ENCODE assay signal across 8 cellular contexts in the genomic region with DNA sequence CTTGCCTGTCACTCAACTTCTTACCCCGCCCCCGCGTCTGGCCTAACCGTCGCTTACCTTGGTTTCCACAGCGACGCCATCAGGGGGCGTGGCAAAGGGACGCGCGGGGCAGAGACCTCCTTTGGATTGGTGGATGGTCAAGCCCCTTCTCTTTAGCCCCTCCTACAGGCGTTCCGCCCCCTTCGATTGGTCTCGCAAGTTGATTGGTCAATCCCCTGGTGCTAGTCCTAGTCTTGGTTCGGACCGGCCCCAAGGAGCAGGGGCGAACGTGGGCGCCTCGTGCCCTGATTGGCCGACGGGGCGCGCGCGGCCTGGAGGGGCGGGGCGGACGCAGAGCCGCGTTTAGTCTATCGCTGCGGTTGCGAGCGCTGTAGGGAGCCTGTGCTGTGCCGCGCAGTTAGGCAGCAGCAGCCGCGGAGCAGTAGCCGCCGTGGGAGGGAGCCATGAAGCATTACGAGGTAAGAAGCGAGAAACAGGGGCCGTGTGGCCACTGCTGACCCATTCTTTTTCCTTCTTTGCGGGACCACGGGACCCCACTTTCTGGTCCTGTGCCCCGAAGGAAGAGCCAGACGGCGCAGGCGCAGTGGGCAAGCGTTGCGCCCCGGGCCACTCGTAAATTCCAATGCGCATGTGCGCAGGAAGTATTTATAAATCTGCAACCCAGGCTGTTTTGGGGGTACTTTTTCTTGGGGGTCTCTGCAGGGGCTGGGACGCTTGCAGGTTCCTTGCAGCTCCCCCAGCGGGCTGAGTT. TPM values are rescaled to one million over a fixed set of nuclear protein-coding genes. Genes with fewer than 3 reads are reported as not detected.
DNase-seq lines count a peak whose midpoint lies in the region; ATAC-seq and TF ChIP-seq lines count a peak whose summit lies in the region.

A gene with protein sequence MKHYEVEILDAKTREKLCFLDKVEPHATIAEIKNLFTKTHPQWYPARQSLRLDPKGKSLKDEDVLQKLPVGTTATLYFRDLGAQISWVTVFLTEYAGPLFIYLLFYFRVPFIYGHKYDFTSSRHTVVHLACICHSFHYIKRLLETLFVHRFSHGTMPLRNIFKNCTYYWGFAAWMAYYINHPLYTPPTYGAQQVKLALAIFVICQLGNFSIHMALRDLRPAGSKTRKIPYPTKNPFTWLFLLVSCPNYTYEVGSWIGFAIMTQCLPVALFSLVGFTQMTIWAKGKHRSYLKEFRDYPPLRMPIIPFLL (plus strand): TSS at position 341 of the 751 bp plus-strand sequence. CDS start 103 bp downstream, at position 444.

- H3K27me3 Mint-ChIP-seq in T-helper 17 cell, result no peaks in the 10 kb centered on the region
- H3K27me3 Mint-ChIP-seq in progenitor cell of endocrine pancreas, result no peaks in the 10 kb centered on the region

- H3K27ac Mint-ChIP-seq in T-helper 17 cell (peak within 1 kb of the TSS; percentile 96), progenitor cell of endocrine pancreas (peak within 1 kb of the TSS; percentile 98)

- H3K36me3 Mint-ChIP-seq in T-helper 17 cell (ENCODE audit: low read depth), result no peaks in the 10 kb centered on the region
- peaks cover 3% of the 10 kb centered on the region for H3K36me3 Mint-ChIP-seq in progenitor cell of endocrine pancreas (ENCODE audit: insufficient read depth)

- DNase-seq in NCI-H1694 treated with DMSO at 0.1 percent for 48 hours (lab: John Stamatoyannopoulos, UW) (peak; percentile 99), T-helper 17 cell (peak; percentile 97 to 99 (median 99)), amygdala (lab: John Stamatoyannopoulos, UW) (peak; percentile 95 to 100 (median 100)), left cardiac atrium (peak; percentile 100), progenitor cell of endocrine pancreas (ENCODE audit: low spot score, unreplicated experiment) (peak; percentile 100), ureter (ENCODE audit: low spot score) (peak; percentile 100)

- no peaks in the 10 kb centered on the region for H3K9me3 ChIP-seq in T-helper 17 cell (ENCODE audit: control insufficient read depth, low read length, poor library complexity, severe bottlenecking)

- H3K9me3 Mint-ChIP-seq in progenitor cell of endocrine pancreas (ENCODE audit: low read depth), result no peaks in the 10 kb centered on the region

- H3K4me1 Mint-ChIP-seq in T-helper 17 cell, result peaks cover 18% of the 10 kb centered on the region
- H3K4me1 Mint-ChIP-seq in progenitor cell of endocrine pancreas (ENCODE audit: low read depth), result peaks cover 14% of the 10 kb centered on the region

- peak; percentile 98 for TF ChIP-seq POLR2A in GM15510 (IDR thresholded peaks at IDR 0.05; ENCODE audit: borderline replicate concordance, extremely low read depth, insufficient read length)

- ATAC-seq in HG02885 (IDR thresholded peaks at IDR 0.05; ENCODE audit: poor library complexity, unreplicated experiment) (peak; percentile 97), T-helper 17 cell (peak; percentile 93), left cardiac atrium (peak; percentile 98 to 99)

- H3K4me3 Mint-ChIP-seq in T-helper 17 cell (peak within 1 kb of the TSS; percentile 97), progenitor cell of endocrine pancreas (ENCODE audit: low read depth) (peak within 1 kb of the TSS; percentile 94)

- intact Hi-C loops in left cardiac atrium (cut with DNase I), result no loop called here

- TF ChIP-seq CTCF in progenitor cell of endocrine pancreas (IDR thresholded peaks at IDR 0.05; ENCODE audit: unreplicated experiment), result no peak

RNA-seq across cellular contexts. Expression of the gene that starts here (rescaled TPM):
- total RNA-seq in T-helper 17 cell (100 to 1,000 TPM; 111 to 125 TPM), left cardiac atrium (100 to 1,000 TPM in 1 of 2 donors, 10 to 100 TPM in 1; 85.7 to 108 TPM), progenitor cell of endocrine pancreas (170 and 186 TPM in 2 replicates), ureter (104 TPM)

Comparison
In these comparisons a context has a peak if more than half of its experiments do, and no peak if none do; other contexts are left out.
1. Peak in every context shown above with its lines: DNase-seq and ATAC-seq.